In the genomic region with DNA sequence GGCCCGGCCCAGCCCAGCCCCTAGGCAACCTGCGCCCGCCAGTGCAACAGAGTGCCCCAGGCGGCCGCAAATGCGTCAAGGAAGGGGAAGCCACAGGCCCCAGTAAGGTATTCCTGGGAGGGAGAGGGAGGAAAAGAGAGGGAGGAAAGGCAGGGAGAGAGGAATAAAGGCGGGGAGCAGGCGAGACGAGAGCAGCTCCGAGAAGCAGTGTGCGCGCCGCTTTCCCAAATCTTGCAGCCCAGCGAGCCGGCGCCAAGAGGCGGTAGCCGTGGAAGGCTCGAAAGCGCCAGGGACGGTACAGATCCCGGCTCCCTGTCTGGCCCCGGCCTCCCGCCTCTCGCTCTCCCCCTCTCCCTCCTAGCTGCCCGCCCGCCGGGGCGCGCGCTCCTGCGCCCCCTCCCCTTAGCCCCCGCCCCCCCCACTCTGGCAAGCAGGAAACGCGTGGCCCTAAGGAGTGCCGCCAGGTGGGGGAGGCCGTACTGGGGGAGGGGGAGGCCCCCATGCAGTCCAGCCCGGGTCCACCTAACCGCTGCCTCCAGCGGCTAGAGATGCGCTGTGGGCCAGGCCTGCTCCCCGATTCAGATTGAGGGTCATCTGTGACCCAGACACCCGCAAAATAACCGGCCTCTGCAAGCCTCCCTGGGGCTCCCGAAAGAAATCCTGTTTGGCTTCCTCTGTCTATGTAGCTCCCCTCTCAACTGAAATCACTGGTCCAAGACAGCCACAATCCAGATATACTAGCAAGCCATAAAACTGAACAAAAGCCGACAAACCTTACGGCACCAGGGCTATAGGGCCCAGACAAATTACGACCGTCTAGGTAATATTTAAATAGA, we compare ENCODE assay signal across 10 cellular contexts. TPM values are rescaled to one million over a fixed set of nuclear protein-coding genes. Genes with fewer than 3 reads are reported as not detected.
DNase-seq lines count a peak whose midpoint lies in the region; ATAC-seq, FAIRE-seq and TF ChIP-seq lines count a peak whose summit lies in the region.
"Had no signal": no experiment of that assay in that cellular context is flagged by ENCODE, and none has a peak within 500 bp of the region (broad histone marks: within the 10 kb centered on the region; RNA-seq: fewer than 3 reads in every experiment).

No MANE protein-coding gene starts in this region.

- peaks cover 71 to 79% of the 10 kb centered on the region in 2 donors for H3K27me3 Mint-ChIP-seq in CD8-positive, alpha-beta memory T cell
- peaks cover 60 to 64% of the 10 kb centered on the region in 2 donors for H3K27me3 Mint-ChIP-seq in natural killer cell (ENCODE audit: low read depth in 2 of 2)

- no peak overlapping the region for H3K27ac ChIP-seq in CD8-positive, alpha-beta memory T cell (ENCODE audit: low read depth, low read length)
- no peak overlapping the region for H3K27ac ChIP-seq in GM12878 (ENCODE audit: control insufficient read depth, insufficient read depth)
- H3K27ac ChIP-seq: right lobe of liver had no signal

- TF ChIP-seq EP300 in GM12878 (IDR thresholded peaks at IDR 0.05; ENCODE audit: borderline replicate concordance in 1 of 2, control insufficient read depth in 1 of 2, low read depth in 2 of 2, low read length in 2 of 2): no peak

- peaks cover 92% of the 10 kb centered on the region for H3K27me3 ChIP-seq in CD8-positive, alpha-beta memory T cell (ENCODE audit: insufficient read depth, low read length, poor library complexity, severe bottlenecking)
- H3K27me3 ChIP-seq in GM12878 (replicated peaks in 1 of 2; ENCODE audit: control insufficient read depth in 2 of 2, insufficient read depth in 2 of 2, low read length in 1 of 2): peaks cover 28 to 47% of the 10 kb centered on the region in 2 experiments

- H3K9me3 ChIP-seq in CD8-positive, alpha-beta memory T cell (ENCODE audit: low read length): no peaks in the 10 kb centered on the region
- H3K9me3 ChIP-seq in GM12878 (replicated peaks; ENCODE audit: control insufficient read depth, insufficient read depth, low read length): peaks cover 2% of the 10 kb centered on the region; the same call in 1 of the 3 replicates
- H3K9me3 ChIP-seq: right lobe of liver had no signal

- no peak for TF ChIP-seq RAD21 in GM12878 (IDR thresholded peaks at IDR 0.05; ENCODE audit: insufficient read depth, low read depth, low read length)

- RAD21 ChIA-PET in GM12878 (lab: Charles Lee; ENCODE audit: unreplicated experiment): no interaction called here

- no peak for ATAC-seq in GM12878
- peak in 1 of 3 donors; percentile 23 for ATAC-seq in natural killer cell
- ATAC-seq in HG03571 (IDR thresholded peaks at IDR 0.05; ENCODE audit: unreplicated experiment): no peak
- ATAC-seq in HG03108 (IDR thresholded peaks at IDR 0.05; ENCODE audit: unreplicated experiment): no peak
- no peak for ATAC-seq in HG02938 (IDR thresholded peaks at IDR 0.05; ENCODE audit: unreplicated experiment)
- ATAC-seq: right lobe of liver had no signal

- H4K20me1 ChIP-seq in GM12878 (ENCODE audit: control insufficient read depth, insufficient read depth): no peaks in the 10 kb centered on the region

- no TSS peak for BruUV-seq in GM12878 (replicated peaks; lab: Mats Ljungman, UMichigan)

- no peaks in the 10 kb centered on the region for H3K36me3 Mint-ChIP-seq in CD8-positive, alpha-beta memory T cell
- H3K36me3 Mint-ChIP-seq in natural killer cell: peaks cover 20% of the 10 kb centered on the region

- H3K4me3 Mint-ChIP-seq in CD8-positive, alpha-beta memory T cell: peak overlapping the region in 4 of 7 donors; percentile 9 to 77 (median 45)
- no peak overlapping the region for H3K4me3 Mint-ChIP-seq in natural killer cell

- CTCF ChIA-PET in CD8-positive, alpha-beta memory T cell (lab: Charles Lee): interaction anchor here (1.0 to 4.0 kb wide), 5 partner anchors 8 to 26 kb away, joined by 3 to 26 read pairs (median 9); no protein-coding TSS in a partner anchor
- CTCF ChIA-PET in GM12878 (lab: Yijun Ruan, JAX): interaction anchor here (0.7 to 1.6 kb wide), 2 partner anchors 9 to 800 kb away, joined by 3 to 4 read pairs; no protein-coding TSS in a partner anchor

- H3K4me3 ChIP-seq in CD8-positive, alpha-beta memory T cell (ENCODE audit: low read length): no peak overlapping the region
- H3K4me3 ChIP-seq in GM12878: no peak overlapping the region
- H3K4me3 ChIP-seq: right lobe of liver had no signal

- TF ChIP-seq CTCF in GM12878 (IDR thresholded peaks at IDR 0.05 in 2 of 3, conservative IDR thresholded peaks at IDR 0.05 in 1 of 3; ENCODE audit: control insufficient read depth in 2 of 3, extremely low read depth in 1 of 3, insufficient read depth in 1 of 3, low read depth in 3 of 3, low read length in 3 of 3) (no peak), natural killer cell (IDR thresholded peaks at IDR 0.05) (no peak)

- H3K4me1 Mint-ChIP-seq in CD8-positive, alpha-beta memory T cell: peaks cover 27 to 47% (median 30%) of the 10 kb centered on the region in 3 donors
- peaks cover 44 to 55% of the 10 kb centered on the region in 2 donors for H3K4me1 Mint-ChIP-seq in natural killer cell

- peak in 1 of 5 donors; percentile 36 for DNase-seq in CD8-positive, alpha-beta memory T cell
- peak; percentile 38 for DNase-seq in HS-5 (ENCODE audit: low read depth)
- no peak for DNase-seq in GM12878 (ENCODE audit: low read depth, low spot score)
- DNase-seq in natural killer cell: peak; percentile 7
- no peak for DNase-seq in HuH-7 (ENCODE audit: low spot score)

- H3K9ac ChIP-seq in GM12878 (ENCODE audit: control insufficient read depth, insufficient read depth, low read length): no peak overlapping the region

- H2AFZ ChIP-seq in GM12878 (ENCODE audit: control insufficient read depth, low read depth, low read length): no peak overlapping the region

- H3K79me2 ChIP-seq in GM12878 (ENCODE audit: control insufficient read depth, insufficient read depth, low read length): no peaks in the 10 kb centered on the region

- POLR2A ChIA-PET in CD8-positive, alpha-beta memory T cell (lab: Charles Lee): no interaction called here
- POLR2A ChIA-PET in GM12878 (lab: Charles Lee): no interaction called here

- no peaks in the 10 kb centered on the region for H3K36me3 ChIP-seq in CD8-positive, alpha-beta memory T cell (ENCODE audit: insufficient read depth, low read length)
- H3K36me3 ChIP-seq in GM12878 (ENCODE audit: control insufficient read depth in 2 of 2, insufficient read depth in 2 of 2, low read length in 1 of 2): no peaks in the 10 kb centered on the region; a peak in 1 of 4 replicates
- H3K36me3 ChIP-seq: right lobe of liver had no signal

- H3K4me2 ChIP-seq in GM12878 (ENCODE audit: control insufficient read depth, insufficient read depth): no peak overlapping the region

- 30% methylated on average over 35 of the region's 49 CpGs for WGBS in GM12878 (ENCODE audit: insufficient coverage, insufficient replicate concordance, low lambda C conversion rate, missing lambda C conversion rate)

- SMC1A ChIA-PET in GM12878 (lab: Charles Lee; ENCODE audit: uncharacterized antibody, unreplicated experiment): interaction anchor here (0.6 kb wide), 1 partner anchor 731 kb away, joined by 3 read pairs; no protein-coding TSS in a partner anchor

- in situ Hi-C loops in GM12878 (cut with MboI): loop anchor here (25.0 kb wide), 1 partner anchor 1083 kb away; no protein-coding TSS in a partner anchor

- no peak for TF ChIP-seq POLR2A in GM12878 (IDR thresholded peaks at IDR 0.05; ENCODE audit: low read depth, low read length)

- FAIRE-seq in GM12878 (lab: Jason Lieb, UNC): no peak
- FAIRE-seq: colon had no signal

- H3K4me1 ChIP-seq in CD8-positive, alpha-beta memory T cell (ENCODE audit: insufficient read depth, low read length): peaks cover 51% of the 10 kb centered on the region
- no peaks in the 10 kb centered on the region for H3K4me1 ChIP-seq in GM12878 (ENCODE audit: control insufficient read depth, insufficient read depth, low read length)

- intact Hi-C loops in GM12878 (cut with micrococcal nuclease; ENCODE audit: unreplicated experiment): no loop called here
- intact Hi-C loops in natural killer cell (cut with micrococcal nuclease): loop anchor here (10.0 kb wide), 1 partner anchor 75 kb away; the partner anchor contains the start of gene EVX1

- peaks cover 0 to 18% (median 5%) of the 10 kb centered on the region in 5 donors for H3K9me3 Mint-ChIP-seq in CD8-positive, alpha-beta memory T cell
- no peaks in the 10 kb centered on the region for H3K9me3 Mint-ChIP-seq in natural killer cell

- H3K27ac Mint-ChIP-seq in CD8-positive, alpha-beta memory T cell: peak overlapping the region in 2 of 8 donors; percentile 39 to 82
- no peak overlapping the region for H3K27ac Mint-ChIP-seq in natural killer cell

RNA-seq across cellular contexts. Expression of gene HOXA10, which starts 4.2 kb away (rescaled TPM):
- total RNA-seq in CD8-positive, alpha-beta memory T cell: not detected
- 0.09 TPM for polyA plus RNA-seq in CD8-positive, alpha-beta memory T cell
- not detected in 2 replicates for total RNA-seq in GM12878 (2013; cell fraction: nucleolus; rRNA removed)
- total RNA-seq in GM12878 (2014; rRNA removed): not detected in 2 replicates
- not detected in 2 replicates for total RNA-seq in GM12878 (2014; rRNA removed; fragmentation: Illumina TruSeq; extraction: Trizol)
- not detected in 2 replicates for total RNA-seq in GM12878 (2021)
- not detected for polyA plus RNA-seq in GM12878 (2011; ENCODE audit: low read depth)
- not detected in 2 replicates for polyA plus RNA-seq in GM12878 (2011; rRNA removed)
- polyA plus RNA-seq in GM12878 (2011; cell fraction: cytosol; rRNA removed): not detected in 2 replicates
- polyA plus RNA-seq in GM12878 (2011; cell fraction: nucleus; rRNA removed): not detected in 2 replicates
- not detected in 2 replicates for polyA plus RNA-seq in GM12878 (2012)
- not detected in 2 replicates for polyA plus RNA-seq in GM12878 (2014; fragmentation: Illumina TruSeq; extraction: Trizol)
- not detected for polyA plus RNA-seq in GM12878 (2014; fragmentation: Nextera tagmentation; extraction: Ambion mirVana)
- not detected in 2 replicates for polyA plus RNA-seq in GM12878 (2014; rRNA removed)
- polyA plus RNA-seq in GM12878 (2016; fragmentation: Nextera tagmentation; extraction: Ambion mirVana): not detected
- not detected in 2 replicates for polyA minus RNA-seq in GM12878 (2011; rRNA and poly(A)+ RNA removed)
- not detected in 2 replicates for polyA minus RNA-seq in GM12878 (2011; cell fraction: cytosol; rRNA and poly(A)+ RNA removed)
- polyA minus RNA-seq in GM12878 (2011; cell fraction: nucleus; rRNA and poly(A)+ RNA removed): not detected in 2 replicates
- 1 to 10 TPM in 2 of 3 donors, under 1 TPM in 1; 0.82 to 3.3 (median 2.2) TPM for total RNA-seq in natural killer cell
- total RNA-seq: right lobe of liver had no signal

RNA-seq across cellular contexts. Expression of gene HOXA9, which starts 4.5 kb away (rescaled TPM):
- total RNA-seq in CD8-positive, alpha-beta memory T cell: not detected
- not detected for polyA plus RNA-seq in CD8-positive, alpha-beta memory T cell
- not detected in 2 replicates for total RNA-seq in GM12878 (2013; cell fraction: nucleolus; rRNA removed)
- total RNA-seq in GM12878 (2014; rRNA removed) (not detected in 2 replicates), GM12878 (2014; rRNA removed; fragmentation: Illumina TruSeq; extraction: Trizol) (not detected in 2 replicates), GM12878 (2021) (not detected in 2 replicates), natural killer cell (1 to 10 TPM in 1 of 3 donors, under 1 TPM in 2; 0.39 to 4.6 (median 0.42) TPM)
- polyA plus RNA-seq in GM12878 (2011; ENCODE audit: low read depth): not detected
- polyA plus RNA-seq in GM12878 (2011; rRNA removed) (not detected in 2 replicates), GM12878 (2014; fragmentation: Illumina TruSeq; extraction: Trizol) (not detected in 2 replicates), GM12878 (2014; fragmentation: Nextera tagmentation; extraction: Ambion mirVana) (not detected), GM12878 (2014; rRNA removed) (not detected in 2 replicates), GM12878 (2016; fragmentation: Nextera tagmentation; extraction: Ambion mirVana) (not detected)
- not detected in 2 replicates for polyA plus RNA-seq in GM12878 (2011; cell fraction: cytosol; rRNA removed)
- not detected in 2 replicates for polyA plus RNA-seq in GM12878 (2011; cell fraction: nucleus; rRNA removed)
- not detected in 2 replicates for polyA plus RNA-seq in GM12878 (2012)
- polyA minus RNA-seq in GM12878 (2011; rRNA and poly(A)+ RNA removed): not detected in 2 replicates
- polyA minus RNA-seq in GM12878 (2011; cell fraction: cytosol; rRNA and poly(A)+ RNA removed): not detected in 2 replicates
- not detected in 2 replicates for polyA minus RNA-seq in GM12878 (2011; cell fraction: nucleus; rRNA and poly(A)+ RNA removed)

RNA-seq across cellular contexts. Expression of gene HOXA7, which starts 13.4 kb away (rescaled TPM):
- not detected for total RNA-seq in CD8-positive, alpha-beta memory T cell
- polyA plus RNA-seq in CD8-positive, alpha-beta memory T cell: not detected
- not detected in 2 replicates for total RNA-seq in GM12878 (2013; cell fraction: nucleolus; rRNA removed)
- total RNA-seq in GM12878 (2014; rRNA removed) (not detected in 2 replicates), GM12878 (2014; rRNA removed; fragmentation: Illumina TruSeq; extraction: Trizol) (not detected in 2 replicates), GM12878 (2021) (not detected in 2 replicates), natural killer cell (not detected)
- not detected for polyA plus RNA-seq in GM12878 (2011; ENCODE audit: low read depth)
- polyA plus RNA-seq in GM12878 (2011; rRNA removed) (not detected in 2 replicates), GM12878 (2014; fragmentation: Illumina TruSeq; extraction: Trizol) (not detected in 2 replicates), GM12878 (2014; fragmentation: Nextera tagmentation; extraction: Ambion mirVana) (not detected), GM12878 (2014; rRNA removed) (not detected in 2 replicates), GM12878 (2016; fragmentation: Nextera tagmentation; extraction: Ambion mirVana) (not detected)
- polyA plus RNA-seq in GM12878 (2011; cell fraction: cytosol; rRNA removed): not detected in 2 replicates
- polyA plus RNA-seq in GM12878 (2011; cell fraction: nucleus; rRNA removed): not detected in 2 replicates
- not detected in 2 replicates for polyA plus RNA-seq in GM12878 (2012)
- not detected in 2 replicates for polyA minus RNA-seq in GM12878 (2011; rRNA and poly(A)+ RNA removed)
- not detected in 2 replicates for polyA minus RNA-seq in GM12878 (2011; cell fraction: cytosol; rRNA and poly(A)+ RNA removed)
- polyA minus RNA-seq in GM12878 (2011; cell fraction: nucleus; rRNA and poly(A)+ RNA removed): not detected in 2 replicates
- total RNA-seq: right lobe of liver had no signal

RNA-seq across cellular contexts. Expression of gene HOXA11, which starts 15.2 kb away (rescaled TPM):
- not detected for total RNA-seq in CD8-positive, alpha-beta memory T cell
- polyA plus RNA-seq in CD8-positive, alpha-beta memory T cell: not detected
- total RNA-seq in GM12878 (2013; cell fraction: nucleolus; rRNA removed): not detected in 2 replicates
- total RNA-seq in GM12878 (2014; rRNA removed): not detected in 2 replicates
- not detected in 2 replicates for total RNA-seq in GM12878 (2014; rRNA removed; fragmentation: Illumina TruSeq; extraction: Trizol)
- not detected in 2 replicates for total RNA-seq in GM12878 (2021)
- not detected for polyA plus RNA-seq in GM12878 (2011; ENCODE audit: low read depth)
- not detected in 2 replicates for polyA plus RNA-seq in GM12878 (2011; rRNA removed)
- polyA plus RNA-seq in GM12878 (2011; cell fraction: cytosol; rRNA removed): 0.03 TPM in 1 of 2 replicates, not detected in the other
- not detected in 2 replicates for polyA plus RNA-seq in GM12878 (2011; cell fraction: nucleus; rRNA removed)
- polyA plus RNA-seq in GM12878 (2012): not detected in 2 replicates
- not detected in 2 replicates for polyA plus RNA-seq in GM12878 (2014; fragmentation: Illumina TruSeq; extraction: Trizol)
- not detected for polyA plus RNA-seq in GM12878 (2014; fragmentation: Nextera tagmentation; extraction: Ambion mirVana)
- not detected in 2 replicates for polyA plus RNA-seq in GM12878 (2014; rRNA removed)
- not detected for polyA plus RNA-seq in GM12878 (2016; fragmentation: Nextera tagmentation; extraction: Ambion mirVana)
- not detected in 2 replicates for polyA minus RNA-seq in GM12878 (2011; rRNA and poly(A)+ RNA removed)
- polyA minus RNA-seq in GM12878 (2011; cell fraction: cytosol; rRNA and poly(A)+ RNA removed): not detected in 2 replicates
- not detected in 2 replicates for polyA minus RNA-seq in GM12878 (2011; cell fraction: nucleus; rRNA and poly(A)+ RNA removed)
- not detected for total RNA-seq in natural killer cell
- total RNA-seq: right lobe of liver had no signal

RNA-seq across cellular contexts. Expression of gene HOXA3, which starts 17.5 kb away (rescaled TPM):
- not detected for total RNA-seq in CD8-positive, alpha-beta memory T cell
- polyA plus RNA-seq in CD8-positive, alpha-beta memory T cell: not detected
- total RNA-seq in GM12878 (2013; cell fraction: nucleolus; rRNA removed): not detected in 2 replicates
- not detected in 2 replicates for total RNA-seq in GM12878 (2014; rRNA removed)
- total RNA-seq in GM12878 (2014; rRNA removed; fragmentation: Illumina TruSeq; extraction: Trizol): not detected in 2 replicates
- 0.08 TPM in 1 of 2 replicates, not detected in the other for total RNA-seq in GM12878 (2021)
- polyA plus RNA-seq in GM12878 (2011; ENCODE audit: low read depth): not detected
- polyA plus RNA-seq in GM12878 (2011; rRNA removed): 0.05 and 0.13 TPM in 2 replicates
- 0.02 TPM in 1 of 2 replicates, not detected in the other for polyA plus RNA-seq in GM12878 (2011; cell fraction: cytosol; rRNA removed)
- polyA plus RNA-seq in GM12878 (2011; cell fraction: nucleus; rRNA removed): 0.06 and 0.13 TPM in 2 replicates
- not detected in 2 replicates for polyA plus RNA-seq in GM12878 (2012)
- not detected in 2 replicates for polyA plus RNA-seq in GM12878 (2014; fragmentation: Illumina TruSeq; extraction: Trizol)
- not detected for polyA plus RNA-seq in GM12878 (2014; fragmentation: Nextera tagmentation; extraction: Ambion mirVana)
- polyA plus RNA-seq in GM12878 (2014; rRNA removed): not detected in 2 replicates
- not detected for polyA plus RNA-seq in GM12878 (2016; fragmentation: Nextera tagmentation; extraction: Ambion mirVana)
- not detected in 2 replicates for polyA minus RNA-seq in GM12878 (2011; rRNA and poly(A)+ RNA removed)
- polyA minus RNA-seq in GM12878 (2011; cell fraction: cytosol; rRNA and poly(A)+ RNA removed): not detected in 2 replicates
- not detected in 2 replicates for polyA minus RNA-seq in GM12878 (2011; cell fraction: nucleus; rRNA and poly(A)+ RNA removed)
- under 1 TPM; 0.32 to 0.78 (median 0.35) TPM for total RNA-seq in natural killer cell

Comparison
In these comparisons a context has a peak if more than half of its experiments do, and no peak if none do; other contexts are left out.
1. DNase-seq: peak in HS-5 (single experiment) and natural killer cell (single experiment); none in GM12878 (single experiment) and HuH-7 (single experiment).